In genomic region chr11:65476632-65477270, GRCh38 we compare ENCODE assay signal across 8 cellular contexts. TPM values are rescaled to one million over a fixed set of nuclear protein-coding genes. Genes with fewer than 3 reads are reported as not detected.
DNase-seq lines count a peak whose midpoint lies in the region; ATAC-seq and TF ChIP-seq lines count a peak whose summit lies in the region.

No MANE protein-coding gene starts in this region.

- DNase-seq in SK-N-SH = no peak
- DNase-seq in activated T-helper 1 cell treated with anti-CD3 and anti-CD28 coated beads, Interleukin-12 subunit alpha, Interleukin-12 subunit beta, Interleukin-2, Interleukin-4 antibody, amounts not matched to agents 30 ng/mL and 10 ng/mL and 1 ng/mL, durations not matched to agents 14 hours and 24 hours and 36 hours (ENCODE audit: low spot score) = no peak
- peak; percentile 53 for DNase-seq in germinal center (ENCODE audit: low spot score)
- peak in 1 of 2 donors; percentile 77 for DNase-seq in gastrocnemius medialis
- DNase-seq in cerebellar nuclear complex (lab: John Stamatoyannopoulos, UW) = no peak
- no peak for DNase-seq in HT-29 (ENCODE audit: low spot score)

- H3K27ac ChIP-seq in SK-N-SH (ENCODE audit: low read depth in 2 of 2, low read length in 1 of 2) = peak overlapping the region; percentile 91 to 100
- H3K27ac ChIP-seq in gastrocnemius medialis = peak overlapping the region; percentile 97 to 100 (median 98)

- H3K9me3 ChIP-seq in SK-N-SH (no peaks in the 10 kb centered on the region), gastrocnemius medialis (no peaks in the 10 kb centered on the region)

- no peaks in the 10 kb centered on the region for H3K27me3 ChIP-seq in SK-N-SH (ENCODE audit: insufficient read depth)
- H3K27me3 ChIP-seq in gastrocnemius medialis = no peaks in the 10 kb centered on the region

- H3K4me3 ChIP-seq in SK-N-SH (ENCODE audit: low read depth in 2 of 2, low read length in 1 of 2) (peak overlapping the region; percentile 67 to 70), gastrocnemius medialis (peak overlapping the region; percentile 79 to 88 (median 84))

- intact Hi-C loops in activated T-helper 1 cell treated with anti-CD3 and anti-CD28 coated beads, Interleukin-12 subunit alpha, Interleukin-12 subunit beta, Interleukin-2, Interleukin-4 antibody, amounts not matched to agents 30 ng/mL and 10 ng/mL and 1 ng/mL, durations not matched to agents 14 hours and 24 hours and 36 hours (cut with micrococcal nuclease) = loop anchor here (1.0 to 5.0 kb wide), 5 partner anchors 11 to 599 kb away; partner anchors contain the start of gene EHD1
- intact Hi-C loops in gastrocnemius medialis (cut with DNase I; ENCODE audit: low total_unique reads) = loop anchor here (1.0 kb wide), 1 partner anchor 94 kb away; the partner anchor contains the start of gene SLC25A45

- no peak for TF ChIP-seq EP300 in SK-N-SH (IDR thresholded peaks at IDR 0.05; ENCODE audit: borderline replicate concordance in 1 of 2, low read depth in 1 of 2, low read length in 1 of 2)

- no peaks in the 10 kb centered on the region for H3K9me3 Mint-ChIP-seq in activated T-helper 1 cell treated with anti-CD3 and anti-CD28 coated beads, Interleukin-12 subunit alpha, Interleukin-12 subunit beta, Interleukin-2, Interleukin-4 antibody, amounts not matched to agents 30 ng/mL and 10 ng/mL and 1 ng/mL, durations not matched to agents 14 hours and 24 hours and 36 hours

- H3K4me3 Mint-ChIP-seq in activated T-helper 1 cell treated with anti-CD3 and anti-CD28 coated beads, Interleukin-12 subunit alpha, Interleukin-12 subunit beta, Interleukin-2, Interleukin-4 antibody, amounts not matched to agents 30 ng/mL and 10 ng/mL and 1 ng/mL, durations not matched to agents 14 hours and 24 hours and 36 hours = peak overlapping the region; percentile 99

- TF ChIP-seq POLR2A in gastrocnemius medialis (IDR thresholded peaks at IDR 0.05) = no peak

- ATAC-seq in SK-N-SH treated with all-trans-retinoic acid at 6 μM for 48 hours (no peak; the same call in 2 of the 3 replicates), HG03159 (IDR thresholded peaks at IDR 0.05; ENCODE audit: unreplicated experiment) (peak; percentile 19), gastrocnemius medialis (peak in 1 of 2 donors; percentile 3)

- CTCF ChIA-PET in SK-N-SH (lab: Yijun Ruan, JAX) = interaction anchor here (0.9 to 7.5 kb wide), 10 partner anchors 8 to 110 kb away, joined by 3 to 78 read pairs (median 6); partner anchors contain the start of genes MALAT1 and SLC25A45

- H3K4me1 ChIP-seq in SK-N-SH (ENCODE audit: control insufficient read depth in 1 of 2, insufficient read depth in 2 of 2, low read depth in 1 of 2, low read length in 1 of 2) (peaks cover 34 to 40% of the 10 kb centered on the region in 2 experiments), gastrocnemius medialis (peaks cover 62 to 68% of the 10 kb centered on the region in 2 donors)

- H3F3A ChIP-seq in SK-N-SH (replicated peaks; ENCODE audit: insufficient read depth) = peaks cover 64% of the 10 kb centered on the region

- no peak for TF ChIP-seq RAD21 in SK-N-SH (IDR thresholded peaks at IDR 0.05; ENCODE audit: low read length)

- H3K27ac Mint-ChIP-seq in activated T-helper 1 cell treated with anti-CD3 and anti-CD28 coated beads, Interleukin-12 subunit alpha, Interleukin-12 subunit beta, Interleukin-2, Interleukin-4 antibody, amounts not matched to agents 30 ng/mL and 10 ng/mL and 1 ng/mL, durations not matched to agents 14 hours and 24 hours and 36 hours = peak overlapping the region; percentile 96

- peaks cover 87% of the 10 kb centered on the region for H3K79me2 ChIP-seq in SK-N-SH (ENCODE audit: insufficient read depth)

- POLR2A ChIA-PET in SK-N-SH (lab: Yijun Ruan, JAX) = interaction anchor here (0.5 to 13.9 kb wide), 6 partner anchors 12 to 56 kb away, joined by 3 to 591 read pairs (median 4); partner anchors contain the start of genes MALAT1 and NEAT1

- no peaks in the 10 kb centered on the region for H4K20me1 ChIP-seq in SK-N-SH (ENCODE audit: insufficient read depth)

- TF ChIP-seq CTCF in SK-N-SH (IDR thresholded peaks at IDR 0.05) (no peak), gastrocnemius medialis (IDR thresholded peaks at IDR 0.05 in 4 of 5, conservative IDR thresholded peaks at IDR 0.05 in 1 of 5) (no peak)

- H3K9me2 ChIP-seq in SK-N-SH = no peaks in the 10 kb centered on the region

- WGBS in SK-N-SH (ENCODE audit: low lambda C conversion rate) = 14% methylated on average over 11 of the region's 21 CpGs

- H3K9ac ChIP-seq in SK-N-SH = peak overlapping the region; percentile 99

- in situ Hi-C loops in gastrocnemius medialis (cut with MboI; ENCODE audit: low sequenced_read_pairs in 4 of 4) = loop anchor here in 1 of 4 donors (10.0 kb wide), 1 partner anchor 52 kb away; the partner anchor contains the start of gene NEAT1

- H2AFZ ChIP-seq in SK-N-SH (ENCODE audit: low read depth) = no peak overlapping the region

- H3K36me3 ChIP-seq in SK-N-SH (replicated peaks in 1 of 2; ENCODE audit: control insufficient read depth in 1 of 2, insufficient read depth in 2 of 2, low read length in 1 of 2) = no peaks in the 10 kb centered on the region
- no peaks in the 10 kb centered on the region for H3K36me3 ChIP-seq in gastrocnemius medialis

- H3K27me3 Mint-ChIP-seq in activated T-helper 1 cell treated with anti-CD3 and anti-CD28 coated beads, Interleukin-12 subunit alpha, Interleukin-12 subunit beta, Interleukin-2, Interleukin-4 antibody, amounts not matched to agents 30 ng/mL and 10 ng/mL and 1 ng/mL, durations not matched to agents 14 hours and 24 hours and 36 hours (ENCODE audit: insufficient read depth) = peaks cover 2% of the 10 kb centered on the region

- peaks cover 15% of the 10 kb centered on the region for H3K4me1 Mint-ChIP-seq in activated T-helper 1 cell treated with anti-CD3 and anti-CD28 coated beads, Interleukin-12 subunit alpha, Interleukin-12 subunit beta, Interleukin-2, Interleukin-4 antibody, amounts not matched to agents 30 ng/mL and 10 ng/mL and 1 ng/mL, durations not matched to agents 14 hours and 24 hours and 36 hours (ENCODE audit: low read depth)

- peaks cover 3% of the 10 kb centered on the region for H3K36me3 Mint-ChIP-seq in activated T-helper 1 cell treated with anti-CD3 and anti-CD28 coated beads, Interleukin-12 subunit alpha, Interleukin-12 subunit beta, Interleukin-2, Interleukin-4 antibody, amounts not matched to agents 30 ng/mL and 10 ng/mL and 1 ng/mL, durations not matched to agents 14 hours and 24 hours and 36 hours (ENCODE audit: low read depth)

- H3K4me2 ChIP-seq in SK-N-SH = peak overlapping the region; percentile 90

TF ChIP-seq in SK-N-SH, 30 proteins besides CTCF, POLR2A, EP300 and RAD21 (continues in another document):
- TF ChIP-seq SMC3 (IDR thresholded peaks at IDR 0.05; ENCODE audit: low read depth, low read length) (no peak), NRF1 (IDR thresholded peaks at IDR 0.05; ENCODE audit: low read depth, low read length) (no peak)

TF ChIP-seq in SK-N-SH treated with all-trans-retinoic acid at 6 μM for 48 hours, 23 proteins besides CTCF, POLR2A, EP300 and RAD21 (continues in another document):
- TF ChIP-seq ZNF565 (CRISPR knock-in tag; conservative IDR thresholded peaks at IDR 0.05; ENCODE audit: low read depth) = no peak
- no peak for TF ChIP-seq POU6F1 (CRISPR knock-in tag; IDR thresholded peaks at IDR 0.05; ENCODE audit: borderline replicate concordance, low read depth)
- no peak for TF ChIP-seq ARNTL (CRISPR knock-in tag; IDR thresholded peaks at IDR 0.05; ENCODE audit: borderline replicate concordance, low read depth)
- no peak for TF ChIP-seq ZNF70 (CRISPR knock-in tag; IDR thresholded peaks at IDR 0.05)
- TF ChIP-seq TCF4 (CRISPR knock-in tag; IDR thresholded peaks at IDR 0.05; ENCODE audit: borderline replicate concordance) = no peak
- no peak for TF ChIP-seq ZNF8 (CRISPR knock-in tag; IDR thresholded peaks at IDR 0.05)
- no peak for TF ChIP-seq RARB (CRISPR knock-in tag; IDR thresholded peaks at IDR 0.05)

RNA-seq across cellular contexts. Expression of gene MALAT1, which starts 22.1 kb away (rescaled TPM):
- 285 and 510 TPM in 2 replicates for polyA plus RNA-seq in SK-N-SH (2012; rRNA removed)
- 23.6 and 25.7 TPM in 2 replicates for polyA plus RNA-seq in SK-N-SH (2012; cell fraction: cytosol; rRNA removed)
- 1,545 and 2,619 TPM in 2 replicates for polyA plus RNA-seq in SK-N-SH (2012; cell fraction: nucleus; rRNA removed)
- 5,323 and 5,421 TPM in 2 replicates for total RNA-seq in activated T-helper 1 cell treated with anti-CD3 and anti-CD28 coated beads, Interleukin-12 subunit alpha, Interleukin-12 subunit beta, Interleukin-2, Interleukin-4 antibody, amounts not matched to agents 30 ng/mL and 10 ng/mL and 1 ng/mL, durations not matched to agents 14 hours and 24 hours and 36 hours
- 1,000 to 10,000 TPM in 3 of 4 donors, 100 to 1,000 TPM in 1; 874 to 6,745 (median 1,938) TPM for total RNA-seq in gastrocnemius medialis
- 1,827 and 2,040 TPM in 2 replicates for total RNA-seq in HT-29 (2014; rRNA removed; shearing (Covaris generic))

RNA-seq across cellular contexts. Expression of gene SCYL1, which starts 48.1 kb away (rescaled TPM):
- 76.7 and 79.9 TPM in 2 replicates for polyA plus RNA-seq in SK-N-SH (2012; rRNA removed)
- polyA plus RNA-seq in SK-N-SH (2012; cell fraction: cytosol; rRNA removed) = 26.2 and 41.7 TPM in 2 replicates
- 115 and 159 TPM in 2 replicates for polyA plus RNA-seq in SK-N-SH (2012; cell fraction: nucleus; rRNA removed)
- 103 and 109 TPM in 2 replicates for total RNA-seq in activated T-helper 1 cell treated with anti-CD3 and anti-CD28 coated beads, Interleukin-12 subunit alpha, Interleukin-12 subunit beta, Interleukin-2, Interleukin-4 antibody, amounts not matched to agents 30 ng/mL and 10 ng/mL and 1 ng/mL, durations not matched to agents 14 hours and 24 hours and 36 hours
- total RNA-seq in gastrocnemius medialis = 100 to 1,000 TPM; 120 to 162 (median 133) TPM
- total RNA-seq in HT-29 (2014; rRNA removed; shearing (Covaris generic)) = 177 and 182 TPM in 2 replicates

RNA-seq across cellular contexts. Expression of gene NEAT1, which starts 54.2 kb away (rescaled TPM):
- 435 and 479 TPM in 2 replicates for polyA plus RNA-seq in SK-N-SH (2012; rRNA removed)
- polyA plus RNA-seq in SK-N-SH (2012; cell fraction: cytosol; rRNA removed) = 93.7 and 99.2 TPM in 2 replicates
- 3,897 and 4,476 TPM in 2 replicates for polyA plus RNA-seq in SK-N-SH (2012; cell fraction: nucleus; rRNA removed)
- 507 and 517 TPM in 2 replicates for total RNA-seq in activated T-helper 1 cell treated with anti-CD3 and anti-CD28 coated beads, Interleukin-12 subunit alpha, Interleukin-12 subunit beta, Interleukin-2, Interleukin-4 antibody, amounts not matched to agents 30 ng/mL and 10 ng/mL and 1 ng/mL, durations not matched to agents 14 hours and 24 hours and 36 hours
- total RNA-seq in gastrocnemius medialis = 100 to 1,000 TPM in 1 of 4 donors, 10 to 100 TPM in 3; 24.1 to 472 (median 32.8) TPM
- total RNA-seq in HT-29 (2014; rRNA removed; shearing (Covaris generic)) = 50.1 and 61.5 TPM in 2 replicates
